ENCODE assay signal across 1 cellular context in genomic region chrX:39302838-39303237, GRCh38.
A peak's percentile ranks its signal among the peaks of the same experiment; 100 is the strongest.
TF ChIP-seq lines count a peak whose summit lies in the region.

No MANE protein-coding gene starts in this region.

TF ChIP-seq in K562, 482 proteins besides CTCF, POLR2A, EP300 and RAD21:
- TF ChIP-seq ZFP36 (IDR thresholded peaks at IDR 0.05; ENCODE audit: low read depth, low read length, partially characterized antibody) (peak; percentile 84), CBX3 (IDR thresholded peaks at IDR 0.05; ENCODE audit: borderline replicate concordance in 1 of 2, low read length in 2 of 2) (peak in 1 of 2 experiments; percentile 61; a peak in 1 of 3 replicates), ZFP91 (CRISPR knock-in tag; IDR thresholded peaks at IDR 0.05) (no peak)
